ENCODE assay signal across 1 cellular context in genomic region chr9:35863583-35863982, GRCh38.
TF ChIP-seq lines count a peak whose summit lies in the region.

No MANE protein-coding gene starts in this region.

TF ChIP-seq in GM12878, 131 proteins besides CTCF, POLR2A, EP300 and RAD21:
- no peak for TF ChIP-seq GABPA (IDR thresholded peaks at IDR 0.05; ENCODE audit: low read depth)
- no peak for TF ChIP-seq ZNF622 (IDR thresholded peaks at IDR 0.05)
- peak; percentile 32; the same call in 1 of the 2 replicates for TF ChIP-seq RFX5 (IDR thresholded peaks at IDR 0.05; ENCODE audit: low read depth, low read length)
